ENCODE assay signal across 1 cellular context in genomic region chr11:126413426-126413825, GRCh38.
TF ChIP-seq lines count a peak whose summit lies in the region.

No MANE protein-coding gene starts in this region.

TF ChIP-seq in IMR-90, 13 proteins besides CTCF, POLR2A, EP300 and RAD21 (continued from another document):
- TF ChIP-seq NFE2L2 (IDR thresholded peaks at IDR 0.05; ENCODE audit: low read depth, low read length) (no peak), BHLHE40 (IDR thresholded peaks at IDR 0.05; ENCODE audit: low read depth, low read length) (no peak), FOS (IDR thresholded peaks at IDR 0.05; ENCODE audit: low read depth, low read length) (no peak), CEBPB (IDR thresholded peaks at IDR 0.05; ENCODE audit: low read depth, low read length) (no peak)
TF ChIP-seq in IMR-90: peak in this region for 0.
